ENCODE assay signal across 25 cellular contexts in genomic region chr1:7916431-7916830, GRCh38. TPM values are rescaled to one million over a fixed set of nuclear protein-coding genes. Genes with fewer than 3 reads are reported as not detected.
DNase-seq lines count a peak whose midpoint lies in the region; ATAC-seq and TF ChIP-seq lines count a peak whose summit lies in the region.
"Had no signal": no experiment of that assay in that cellular context is flagged by ENCODE, and none has a peak within 500 bp of the region (broad histone marks: within the 10 kb centered on the region; RNA-seq: fewer than 3 reads in every experiment).

No MANE protein-coding gene starts in this region.

- H3K9me2 ChIP-seq in PC-3 (replicated peaks; ENCODE audit: low read length), result no peaks in the 10 kb centered on the region

- H3K4me3 Mint-ChIP-seq in activated CD4-positive, alpha-beta memory T cell treated with anti-CD3 and anti-CD28 coated beads for 36 hours, result no peak overlapping the region
- no peak overlapping the region for H3K4me3 Mint-ChIP-seq in activated CD4-positive, alpha-beta memory T cell treated with anti-CD3 and anti-CD28 coated beads, Interleukin-2, amount 10 ng/mL, durations not matched to agents 7 days and 5 days
- H3K4me3 Mint-ChIP-seq in activated T-helper 2 cell treated with anti-CD3 and anti-CD28 coated beads, Interferon-gamma antibody, Interleukin-2, Interleukin-4, amounts not matched to agents 10 μg/mL and 5 μg/mL and 100 μg/mL, durations not matched to agents 14 hours and 24 hours and 36 hours (ENCODE audit: low read depth), result no peak overlapping the region
- H3K4me3 Mint-ChIP-seq: memory B cell; stimulated activated naive B cell treated with anti-CD40 and anti-IgM and Interleukin-4, amounts not matched to agents 10 μg/mL and 1 μg/mL and 100 μg/mL, for 72 hours had no signal

- H3K4me2 ChIP-seq in BLaER1 (peak overlapping the region; percentile 57), PC-3 (ENCODE audit: low read length) (no peak overlapping the region)

- no peaks in the 10 kb centered on the region for H3F3A ChIP-seq in PC-3 (ENCODE audit: low read length, unreplicated experiment)

- TF ChIP-seq CTCF in PC-3 (conservative IDR thresholded peaks at IDR 0.05; ENCODE audit: low read depth, low read length) (no peak), tibial artery (IDR thresholded peaks at IDR 0.05) (no peak)

- H3K27ac ChIP-seq in BLaER1 (no peak overlapping the region), PC-3 (ENCODE audit: low read length) (no peak overlapping the region), tibial artery (no peak overlapping the region)
- H3K27ac ChIP-seq: colonic mucosa, epithelial cell of prostate, GM23248, parathyroid adenoma, testis had no signal

- H3K9me3 Mint-ChIP-seq in activated CD4-positive, alpha-beta memory T cell treated with anti-CD3 and anti-CD28 coated beads for 36 hours, result no peaks in the 10 kb centered on the region
- no peaks in the 10 kb centered on the region for H3K9me3 Mint-ChIP-seq in activated CD4-positive, alpha-beta memory T cell treated with anti-CD3 and anti-CD28 coated beads, Interleukin-2, amount 10 ng/mL, durations not matched to agents 7 days and 5 days
- H3K9me3 Mint-ChIP-seq in activated T-helper 2 cell treated with anti-CD3 and anti-CD28 coated beads, Interferon-gamma antibody, Interleukin-2, Interleukin-4, amounts not matched to agents 10 μg/mL and 5 μg/mL and 100 μg/mL, durations not matched to agents 14 hours and 24 hours and 36 hours, result no peaks in the 10 kb centered on the region
- H3K9me3 Mint-ChIP-seq: CD4-positive, alpha-beta memory T cell; memory B cell; stimulated activated naive B cell treated with anti-CD40 and anti-IgM and Interleukin-4, amounts not matched to agents 10 μg/mL and 1 μg/mL and 100 μg/mL, for 72 hours had no signal

- H3K9ac ChIP-seq in BLaER1 (no peak overlapping the region), PC-3 (ENCODE audit: low read length) (no peak overlapping the region)
- H3K9ac ChIP-seq: GM23248, parathyroid adenoma had no signal

- POLR2A ChIA-PET in activated CD4-positive, alpha-beta memory T cell treated with anti-CD3 and anti-CD28 coated beads for 36 hours (lab: Charles Lee), result interaction anchor here (0.6 to 1.4 kb wide), 4 partner anchors 14 to 68 kb away, joined by 3 to 5 read pairs (median 4); partner anchors contain the start of gene TNFRSF9
- POLR2A ChIA-PET in activated CD4-positive, alpha-beta memory T cell treated with anti-CD3 and anti-CD28 coated beads, Interleukin-2, amount 10 ng/mL, durations not matched to agents 7 days and 5 days (lab: Charles Lee), result interaction anchor here (0.9 to 1.8 kb wide), 3 partner anchors 11 to 46 kb away, joined by 3 to 4 read pairs (median 4); no protein-coding TSS in a partner anchor
- POLR2A ChIA-PET in PC-3 (lab: Charles Lee; ENCODE audit: unreplicated experiment), result no interaction called here

- H3K36me3 Mint-ChIP-seq in activated CD4-positive, alpha-beta memory T cell treated with anti-CD3 and anti-CD28 coated beads for 36 hours, result peaks cover 12% of the 10 kb centered on the region
- no peaks in the 10 kb centered on the region for H3K36me3 Mint-ChIP-seq in activated CD4-positive, alpha-beta memory T cell treated with anti-CD3 and anti-CD28 coated beads, Interleukin-2, amount 10 ng/mL, durations not matched to agents 7 days and 5 days (ENCODE audit: low read depth)
- H3K36me3 Mint-ChIP-seq in activated T-helper 2 cell treated with anti-CD3 and anti-CD28 coated beads, Interferon-gamma antibody, Interleukin-2, Interleukin-4, amounts not matched to agents 10 μg/mL and 5 μg/mL and 100 μg/mL, durations not matched to agents 14 hours and 24 hours and 36 hours (ENCODE audit: low read depth), result peaks cover 38% of the 10 kb centered on the region
- H3K36me3 Mint-ChIP-seq: CD4-positive, alpha-beta memory T cell; memory B cell had no signal

- intact Hi-C loops in activated CD4-positive, alpha-beta memory T cell treated with anti-CD3 and anti-CD28 coated beads for 36 hours (cut with micrococcal nuclease), result no loop called here
- intact Hi-C loops in activated T-helper 2 cell treated with anti-CD3 and anti-CD28 coated beads, Interferon-gamma antibody, Interleukin-2, Interleukin-4, amounts not matched to agents 10 μg/mL and 5 μg/mL and 100 μg/mL, durations not matched to agents 14 hours and 24 hours and 36 hours (cut with micrococcal nuclease), result no loop called here
- intact Hi-C loops in PC-3 (cut with micrococcal nuclease), result no loop called here
- intact Hi-C loops in tibial artery (cut with DNase I; ENCODE audit: low total_unique reads), result no loop called here

- H3K4me3 ChIP-seq in BLaER1, result no peak overlapping the region
- H3K4me3 ChIP-seq in PC-3 (ENCODE audit: low read length), result no peak overlapping the region
- H3K4me3 ChIP-seq in tibial artery, result no peak overlapping the region
- H3K4me3 ChIP-seq: colonic mucosa, GM23248, skin epidermis, testis had no signal

- H3K27me3 Mint-ChIP-seq in activated CD4-positive, alpha-beta memory T cell treated with anti-CD3 and anti-CD28 coated beads for 36 hours, result no peaks in the 10 kb centered on the region
- no peaks in the 10 kb centered on the region for H3K27me3 Mint-ChIP-seq in activated CD4-positive, alpha-beta memory T cell treated with anti-CD3 and anti-CD28 coated beads, Interleukin-2, amount 10 ng/mL, durations not matched to agents 7 days and 5 days
- H3K27me3 Mint-ChIP-seq in activated T-helper 2 cell treated with anti-CD3 and anti-CD28 coated beads, Interferon-gamma antibody, Interleukin-2, Interleukin-4, amounts not matched to agents 10 μg/mL and 5 μg/mL and 100 μg/mL, durations not matched to agents 14 hours and 24 hours and 36 hours (ENCODE audit: low read depth), result no peaks in the 10 kb centered on the region

- H3K36me3 ChIP-seq in BLaER1 (no peaks in the 10 kb centered on the region), PC-3 (ENCODE audit: low read depth, low read length) (no peaks in the 10 kb centered on the region), tibial artery (no peaks in the 10 kb centered on the region)
- H3K36me3 ChIP-seq: colonic mucosa had no signal

- CTCF ChIA-PET in activated CD4-positive, alpha-beta memory T cell treated with anti-CD3 and anti-CD28 coated beads for 36 hours (lab: Charles Lee), result interaction anchor here (0.9 to 1.9 kb wide), 7 partner anchors 8 to 249 kb away, joined by 3 to 7 read pairs (median 3); partner anchors contain the start of gene TNFRSF9
- CTCF ChIA-PET in activated CD4-positive, alpha-beta memory T cell treated with anti-CD3 and anti-CD28 coated beads, Interleukin-2, amount 10 ng/mL, durations not matched to agents 7 days and 5 days (lab: Charles Lee), result interaction anchor here (1.0 kb wide), 1 partner anchor 9 kb away, joined by 6 read pairs; no protein-coding TSS in a partner anchor
- CTCF ChIA-PET in PC-3 (lab: Charles Lee), result no interaction called here

- ATAC-seq in PC-3, result no peak
- ATAC-seq in left lobe of liver, result no peak
- ATAC-seq: Panc1; stimulated activated naive B cell treated with anti-CD40 and anti-IgM and Interleukin-4, amounts not matched to agents 10 μg/mL and 1 μg/mL and 100 μg/mL, for 72 hours had no signal

- H3K27ac Mint-ChIP-seq in activated CD4-positive, alpha-beta memory T cell treated with anti-CD3 and anti-CD28 coated beads for 36 hours, result peak overlapping the region; percentile 71
- H3K27ac Mint-ChIP-seq in activated CD4-positive, alpha-beta memory T cell treated with anti-CD3 and anti-CD28 coated beads, Interleukin-2, amount 10 ng/mL, durations not matched to agents 7 days and 5 days, result no peak overlapping the region
- peak overlapping the region; percentile 40 for H3K27ac Mint-ChIP-seq in activated T-helper 2 cell treated with anti-CD3 and anti-CD28 coated beads, Interferon-gamma antibody, Interleukin-2, Interleukin-4, amounts not matched to agents 10 μg/mL and 5 μg/mL and 100 μg/mL, durations not matched to agents 14 hours and 24 hours and 36 hours
- H3K27ac Mint-ChIP-seq: memory B cell; stimulated activated naive B cell treated with anti-CD40 and anti-IgM and Interleukin-4, amounts not matched to agents 10 μg/mL and 1 μg/mL and 100 μg/mL, for 72 hours had no signal

- H4K20me1 ChIP-seq in BLaER1 (no peaks in the 10 kb centered on the region), PC-3 (ENCODE audit: low read length) (no peaks in the 10 kb centered on the region)

- H3K79me2 ChIP-seq in PC-3 (ENCODE audit: low read length), result no peaks in the 10 kb centered on the region
- H3K79me2 ChIP-seq: parathyroid adenoma had no signal

- H3K27me3 ChIP-seq in BLaER1 (no peaks in the 10 kb centered on the region), PC-3 (ENCODE audit: low read length) (no peaks in the 10 kb centered on the region), tibial artery (peaks cover 0 to 6% of the 10 kb centered on the region in 2 donors)
- H3K27me3 ChIP-seq: colonic mucosa, testis had no signal

- H3K9me3 ChIP-seq in BLaER1 (no peaks in the 10 kb centered on the region), PC-3 (ENCODE audit: low read length) (no peaks in the 10 kb centered on the region), tibial artery (no peaks in the 10 kb centered on the region)
- H3K9me3 ChIP-seq: colonic mucosa, testis had no signal

- H2AFZ ChIP-seq in PC-3 (ENCODE audit: low read length), result no peak overlapping the region
- H2AFZ ChIP-seq: GM23248, parathyroid adenoma had no signal

- H3K4me1 ChIP-seq in BLaER1 (peaks cover 19% of the 10 kb centered on the region), PC-3 (ENCODE audit: insufficient read depth, low read length) (no peaks in the 10 kb centered on the region), tibial artery (no peaks in the 10 kb centered on the region)
- H3K4me1 ChIP-seq: colonic mucosa, parathyroid adenoma, testis had no signal

- no TSS peak for BruUV-seq in PC-3 (replicated peaks; lab: Mats Ljungman, UMichigan)

- DNase-seq in activated CD4-positive, alpha-beta memory T cell treated with anti-CD3 and anti-CD28 coated beads for 36 hours, result no peak
- DNase-seq in activated CD4-positive, alpha-beta memory T cell treated with anti-CD3 and anti-CD28 coated beads, Interleukin-2, amount 10 ng/mL, durations not matched to agents 7 days and 5 days, result no peak
- DNase-seq in activated T-helper 2 cell treated with anti-CD3 and anti-CD28 coated beads, Interferon-gamma antibody, Interleukin-2, Interleukin-4, amounts not matched to agents 10 μg/mL and 5 μg/mL and 100 μg/mL, durations not matched to agents 14 hours and 24 hours and 36 hours (ENCODE audit: low spot score), result no peak
- DNase-seq in myocyte (ENCODE audit: low read depth) (peak; percentile 58), PC-3 (no peak), left lobe of liver (ENCODE audit: low spot score) (no peak), tibial artery (no peak)
- DNase-seq: aorta; CD4-positive, alpha-beta memory T cell; colonic mucosa; GM23248; NCI-H1048; NCI-H2107; NCI-H748 treated with DMSO at 0.1 percent for 48 hours; retina; Right ventricle myocardium superior; stimulated activated naive B cell treated with anti-CD40 and anti-IgM and Interleukin-4, amounts not matched to agents 10 μg/mL and 1 μg/mL and 100 μg/mL, for 72 hours; testis had no signal

- H3K4me1 Mint-ChIP-seq in activated CD4-positive, alpha-beta memory T cell treated with anti-CD3 and anti-CD28 coated beads for 36 hours (ENCODE audit: low read depth), result peaks cover 46% of the 10 kb centered on the region
- peaks cover 27% of the 10 kb centered on the region for H3K4me1 Mint-ChIP-seq in activated CD4-positive, alpha-beta memory T cell treated with anti-CD3 and anti-CD28 coated beads, Interleukin-2, amount 10 ng/mL, durations not matched to agents 7 days and 5 days
- peaks cover 40% of the 10 kb centered on the region for H3K4me1 Mint-ChIP-seq in activated T-helper 2 cell treated with anti-CD3 and anti-CD28 coated beads, Interferon-gamma antibody, Interleukin-2, Interleukin-4, amounts not matched to agents 10 μg/mL and 5 μg/mL and 100 μg/mL, durations not matched to agents 14 hours and 24 hours and 36 hours (ENCODE audit: low read depth)
- H3K4me1 Mint-ChIP-seq: memory B cell had no signal

RNA-seq across cellular contexts. Expression of gene TNFRSF9, which starts 24.2 kb away (rescaled TPM):
- 10 to 100 TPM; 59.9 to 64.0 TPM for total RNA-seq in activated CD4-positive, alpha-beta memory T cell treated with anti-CD3 and anti-CD28 coated beads for 36 hours
- total RNA-seq in activated CD4-positive, alpha-beta memory T cell treated with anti-CD3 and anti-CD28 coated beads, Interleukin-2, amount 10 ng/mL, durations not matched to agents 7 days and 5 days, result 1 to 10 TPM; 8.0 TPM
- total RNA-seq in activated T-helper 2 cell treated with anti-CD3 and anti-CD28 coated beads, Interferon-gamma antibody, Interleukin-2, Interleukin-4, amounts not matched to agents 10 μg/mL and 5 μg/mL and 100 μg/mL, durations not matched to agents 14 hours and 24 hours and 36 hours, result 112 and 115 TPM in 2 replicates
- total RNA-seq in myocyte (0.05 TPM in 1 of 2 replicates, not detected in the other), PC-3 (2014; rRNA removed) (0.04 and 0.06 TPM in 2 replicates), left lobe of liver (0.03 TPM)
- polyA plus RNA-seq in myocyte (2012), result 0.04 TPM
- total RNA-seq: GM23248, Right ventricle myocardium superior had no signal
- polyA plus RNA-seq: aorta, GM23248, urinary bladder had no signal

RNA-seq across cellular contexts. Expression of gene PARK7, which starts 45.1 kb away (rescaled TPM):
- total RNA-seq in activated CD4-positive, alpha-beta memory T cell treated with anti-CD3 and anti-CD28 coated beads for 36 hours, result 100 to 1,000 TPM; 429 to 457 TPM
- 100 to 1,000 TPM; 261 to 275 TPM for total RNA-seq in activated CD4-positive, alpha-beta memory T cell treated with anti-CD3 and anti-CD28 coated beads, Interleukin-2, amount 10 ng/mL, durations not matched to agents 7 days and 5 days
- total RNA-seq in activated T-helper 2 cell treated with anti-CD3 and anti-CD28 coated beads, Interferon-gamma antibody, Interleukin-2, Interleukin-4, amounts not matched to agents 10 μg/mL and 5 μg/mL and 100 μg/mL, durations not matched to agents 14 hours and 24 hours and 36 hours, result 498 and 514 TPM in 2 replicates
- total RNA-seq in myocyte (291 and 310 TPM in 2 replicates), PC-3 (2014; rRNA removed) (316 and 333 TPM in 2 replicates), left lobe of liver (198 TPM)
- 487 TPM for polyA plus RNA-seq in myocyte (2012)

Comparison
In these comparisons a context has a peak if more than half of its experiments do, and no peak if none do; other contexts are left out.
1. RNA of gene TNFRSF9, which starts 24.2 kb away (total RNA-seq): 112 to 115 TPM in activated T-helper 2 cell treated with anti-CD3 and anti-CD28 coated beads, Interferon-gamma antibody, Interleukin-2, Interleukin-4, amounts not matched to agents 10 μg/mL and 5 μg/mL and 100 μg/mL, durations not matched to agents 14 hours and 24 hours and 36 hours and 59.9 to 64.0 TPM in activated CD4-positive, alpha-beta memory T cell treated with anti-CD3 and anti-CD28 coated beads for 36 hours; 8.0 TPM in activated CD4-positive, alpha-beta memory T cell treated with anti-CD3 and anti-CD28 coated beads, Interleukin-2, amount 10 ng/mL, durations not matched to agents 7 days and 5 days, 0.05 TPM in myocyte, 0.04 to 0.06 TPM in PC-3 and 0.03 TPM in left lobe of liver (single experiment); every median in the first group is over 4 times any median in the second.